8 cellular contexts compared by ENCODE assay signal in genomic region chr2:208820289-208820688, GRCh38.
A peak's percentile ranks its signal among the peaks of the same experiment; 100 is the strongest.
DNase-seq lines count a peak whose midpoint lies in the region; ATAC-seq and TF ChIP-seq lines count a peak whose summit lies in the region.

No MANE protein-coding gene starts in this region.

- H3K36me3 ChIP-seq in upper lobe of left lung, result no peaks in the 10 kb centered on the region

- TF ChIP-seq CTCF in retinal pigment epithelial cell (conservative IDR thresholded peaks at IDR 0.05; ENCODE audit: low read depth, low read length), result peak; percentile 36
- TF ChIP-seq CTCF in upper lobe of left lung (IDR thresholded peaks at IDR 0.05), result no peak
- no peak for TF ChIP-seq CTCF in lower leg skin (IDR thresholded peaks at IDR 0.05)

- DNase-seq in Ammon's horn (ENCODE audit: low spot score) (peak; percentile 23), Kasumi-1 (lab: John Stamatoyannopoulos, UW) (peak; percentile 1 to 22), SW480 (ENCODE audit: low spot score) (peak; percentile 46), retinal pigment epithelial cell (ENCODE audit: low read depth) (peak; percentile 15), upper lobe of left lung (no peak), lower leg skin (ENCODE audit: low spot score in 2 of 2) (no peak)

- H3K27me3 ChIP-seq in upper lobe of left lung, result no peaks in the 10 kb centered on the region

- intact Hi-C loops in lower leg skin (cut with DNase I; ENCODE audit: low total_unique reads), result no loop called here

- no peak overlapping the region for H3K27ac ChIP-seq in upper lobe of left lung

- H3K9me3 ChIP-seq in upper lobe of left lung, result no peaks in the 10 kb centered on the region

- TF ChIP-seq POLR2A in upper lobe of left lung (IDR thresholded peaks at IDR 0.05), result no peak
- TF ChIP-seq POLR2A in lower leg skin (IDR thresholded peaks at IDR 0.05), result no peak

- no peaks in the 10 kb centered on the region for H3K4me1 ChIP-seq in upper lobe of left lung

- TF ChIP-seq EP300 in upper lobe of left lung (IDR thresholded peaks at IDR 0.05), result no peak

- peak; percentile 88 for ATAC-seq in GM19452 (IDR thresholded peaks at IDR 0.05; ENCODE audit: unreplicated experiment)
- no peak for ATAC-seq in upper lobe of left lung (ENCODE audit: low FRiP score in 2 of 2)
- no peak for ATAC-seq in HG03439 (IDR thresholded peaks at IDR 0.05; ENCODE audit: unreplicated experiment)

- no peak overlapping the region for H3K4me3 ChIP-seq in retinal pigment epithelial cell (ENCODE audit: low read length)
- H3K4me3 ChIP-seq in upper lobe of left lung, result no peak overlapping the region
- H3K4me3 ChIP-seq in lower leg skin (ENCODE audit: low read depth, poor library complexity, severe bottlenecking), result no peak overlapping the region

Comparison
In these comparisons a context has a peak if more than half of its experiments do, and no peak if none do; other contexts are left out.
1. DNase-seq: peak in Ammon's horn (single experiment), Kasumi-1 (2 of 2), SW480 (single experiment) and retinal pigment epithelial cell (single experiment); none in upper lobe of left lung (0 of 2) and lower leg skin (0 of 2).